In the genomic region with DNA sequence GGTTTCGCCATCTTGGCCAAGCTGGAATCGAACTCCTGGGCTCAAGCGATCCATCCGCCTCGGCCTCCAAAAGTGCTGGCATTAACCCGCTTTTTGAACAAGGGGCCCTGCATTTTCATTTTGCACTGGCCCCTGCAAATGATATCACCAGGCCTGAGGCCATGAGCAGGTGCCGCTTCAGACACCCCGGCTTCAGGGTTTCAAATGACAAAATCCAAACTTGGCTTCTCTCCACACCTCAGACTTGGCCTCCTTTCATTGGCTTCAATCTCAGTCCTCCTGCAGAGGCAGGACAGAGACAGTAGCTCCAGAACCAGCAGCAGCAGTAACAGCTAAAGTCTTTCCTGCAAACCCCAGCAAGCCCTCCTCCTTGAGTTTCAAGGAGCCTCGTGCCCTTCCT, we compare ENCODE assay signal across 1 cellular context.
TF ChIP-seq lines count a peak whose summit lies in the region.

No MANE protein-coding gene starts in this region.

TF ChIP-seq in HEK293, 187 proteins besides CTCF, POLR2A, EP300 and RAD21 (continued from another document):
- TF ChIP-seq, protein P1, sequence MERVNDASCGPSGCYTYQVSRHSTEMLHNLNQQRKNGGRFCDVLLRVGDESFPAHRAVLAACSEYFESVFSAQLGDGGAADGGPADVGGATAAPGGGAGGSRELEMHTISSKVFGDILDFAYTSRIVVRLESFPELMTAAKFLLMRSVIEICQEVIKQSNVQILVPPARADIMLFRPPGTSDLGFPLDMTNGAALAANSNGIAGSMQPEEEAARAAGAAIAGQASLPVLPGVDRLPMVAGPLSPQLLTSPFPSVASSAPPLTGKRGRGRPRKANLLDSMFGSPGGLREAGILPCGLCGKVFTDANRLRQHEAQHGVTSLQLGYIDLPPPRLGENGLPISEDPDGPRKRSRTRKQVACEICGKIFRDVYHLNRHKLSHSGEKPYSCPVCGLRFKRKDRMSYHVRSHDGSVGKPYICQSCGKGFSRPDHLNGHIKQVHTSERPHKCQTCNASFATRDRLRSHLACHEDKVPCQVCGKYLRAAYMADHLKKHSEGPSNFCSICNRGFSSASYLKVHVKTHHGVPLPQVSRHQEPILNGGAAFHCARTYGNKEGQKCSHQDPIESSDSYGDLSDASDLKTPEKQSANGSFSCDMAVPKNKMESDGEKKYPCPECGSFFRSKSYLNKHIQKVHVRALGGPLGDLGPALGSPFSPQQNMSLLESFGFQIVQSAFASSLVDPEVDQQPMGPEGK (tag by site-specific recombination; IDR thresholded peaks at IDR 0.05): peak; percentile 57
- no peak for TF ChIP-seq ZNF2 (tag by site-specific recombination; IDR thresholded peaks at IDR 0.05)
- TF ChIP-seq SP7 (tag by site-specific recombination; IDR thresholded peaks at IDR 0.05): no peak
TF ChIP-seq in HEK293: peak in this region for 9.
